ENCODE assay signal across 18 cellular contexts in genomic region chr3:61872077-61872706, GRCh38.
A peak's percentile ranks its signal among the peaks of the same experiment; 100 is the strongest.
DNase-seq lines count a peak whose midpoint lies in the region; ATAC-seq and TF ChIP-seq lines count a peak whose summit lies in the region.
"Had no signal": no experiment of that assay in that cellular context is flagged by ENCODE, and none has a peak within 500 bp of the region (broad histone marks: within the 10 kb centered on the region; RNA-seq: fewer than 3 reads in every experiment).

No MANE protein-coding gene starts in this region.

- H3K27ac ChIP-seq in stomach smooth muscle (ENCODE audit: low read length): peak overlapping the region; percentile 7
- H3K27ac ChIP-seq: lower lobe of right lung had no signal

- H3K9ac ChIP-seq in stomach smooth muscle (ENCODE audit: low read length in 2 of 2): no peak overlapping the region
- H3K9ac ChIP-seq: SK-N-SH had no signal

- TF ChIP-seq CTCF in lower leg skin (IDR thresholded peaks at IDR 0.05): no peak

- intact Hi-C loops in lower leg skin (cut with DNase I; ENCODE audit: low total_unique reads): no loop called here

- peaks cover 18% of the 10 kb centered on the region for H3K4me1 ChIP-seq in stomach smooth muscle (ENCODE audit: control insufficient read depth, insufficient read depth, low read length)

- 70 to 72% methylated on average over 5 of the region's 5 CpGs for WGBS in lower leg skin, 2 donors

- DNase-seq in DMS53 (lab: John Stamatoyannopoulos, UW) (peak; percentile 6), DMS53 treated with DMSO at 0.1 percent for 48 hours (lab: John Stamatoyannopoulos, UW; ENCODE audit: unreplicated experiment) (no peak), NCI-H345 (lab: John Stamatoyannopoulos, UW) (peak; percentile 77), fibroblast of peridontal ligament (ENCODE audit: extremely low read depth) (peak; percentile 23), lower leg skin (ENCODE audit: low spot score in 2 of 2) (no peak), cerebellar nuclear complex (lab: John Stamatoyannopoulos, UW) (no peak)
- DNase-seq: activated CD4-positive, alpha-beta memory T cell treated with anti-CD3 and anti-CD28 coated beads for 36 hours; activated naive CD8-positive, alpha-beta T cell treated with anti-CD3 and anti-CD28 coated beads, Interleukin-2, amount 50 U/mL, for 24 hours; foreskin melanocyte; lower lobe of right lung; NCI-H1092 treated with DMSO at 0.1 percent for 48 hours; NCI-H524; SK-N-SH; trophoblast cell had no signal

- TF ChIP-seq POLR2A in lower leg skin (IDR thresholded peaks at IDR 0.05): no peak

- H3K4me3 ChIP-seq in stomach smooth muscle (ENCODE audit: low read length in 2 of 2) (no peak overlapping the region), lower leg skin (ENCODE audit: low read depth, poor library complexity, severe bottlenecking) (no peak overlapping the region)
- H3K4me3 ChIP-seq: K562, lower lobe of right lung had no signal

- no peak for ATAC-seq in HG03280 (IDR thresholded peaks at IDR 0.05; ENCODE audit: unreplicated experiment)
- ATAC-seq: activated naive CD8-positive, alpha-beta T cell treated with anti-CD3 and anti-CD28 coated beads, Interleukin-2, amount 50 U/mL, for 24 hours; K562; lower lobe of right lung; stimulated activated memory B cell treated with anti-CD40 and anti-IgM and Interleukin-4, amounts not matched to agents 10 μg/mL and 1 μg/mL and 100 μg/mL, for 72 hours had no signal

- no peaks in the 10 kb centered on the region for H3K9me3 ChIP-seq in stomach smooth muscle (ENCODE audit: control insufficient read depth in 2 of 2, low read length in 2 of 2)
- H3K9me3 ChIP-seq: lower lobe of right lung, SK-N-SH had no signal

- H3K36me3 ChIP-seq in stomach smooth muscle (ENCODE audit: control insufficient read depth in 2 of 2, insufficient read depth in 2 of 2, low read length in 2 of 2): no peaks in the 10 kb centered on the region
- H3K36me3 ChIP-seq: lower lobe of right lung had no signal

- no peaks in the 10 kb centered on the region for H3K27me3 ChIP-seq in stomach smooth muscle (ENCODE audit: control insufficient read depth in 1 of 2, insufficient read depth in 2 of 2, low read length in 2 of 2)

Comparison
In these comparisons a context has a peak if more than half of its experiments do, and no peak if none do; other contexts are left out.
1. DNase-seq: peak in DMS53 (single experiment), NCI-H345 (single experiment) and fibroblast of peridontal ligament (single experiment); none in DMS53 treated with DMSO at 0.1 percent for 48 hours (single experiment), lower leg skin (0 of 2) and cerebellar nuclear complex (0 of 2).